In the genomic region with DNA sequence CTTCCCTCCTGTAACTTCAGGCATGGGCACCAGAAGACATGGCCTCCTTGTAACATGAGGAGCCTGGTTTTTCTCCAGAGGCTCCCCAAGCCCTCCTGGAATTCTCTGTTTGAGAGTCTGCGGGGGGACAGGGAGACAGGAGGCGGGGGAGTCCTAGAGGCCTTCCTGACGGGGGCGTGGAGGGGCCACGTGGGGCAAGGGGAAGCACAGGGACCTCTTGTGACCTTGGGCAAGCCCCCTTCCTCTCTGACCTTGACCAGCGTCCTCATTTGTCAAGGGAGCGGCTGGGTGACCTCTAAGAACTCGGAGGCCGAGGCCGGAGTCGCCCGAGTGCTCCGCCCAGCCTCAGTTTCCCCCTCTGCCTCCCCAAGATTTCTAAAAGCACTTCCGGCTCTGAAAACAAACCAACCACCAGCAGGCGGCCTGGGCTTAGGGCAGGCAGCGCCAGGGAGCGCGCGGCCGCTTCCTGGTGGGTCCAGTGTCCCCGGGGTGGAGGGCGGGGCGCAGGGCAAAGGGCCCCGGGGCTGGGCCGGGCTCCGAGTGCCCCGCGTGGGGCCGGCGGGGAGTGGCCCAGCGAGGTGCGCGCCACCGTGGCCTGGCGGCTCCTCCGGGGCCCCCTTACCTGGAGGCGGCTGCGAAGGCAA, we compare ENCODE assay signal across 9 cellular contexts. TPM values are rescaled to one million over a fixed set of nuclear protein-coding genes. Genes with fewer than 3 reads are reported as not detected.
DNase-seq lines count a peak whose midpoint lies in the region; ATAC-seq and TF ChIP-seq lines count a peak whose summit lies in the region.
"Had no signal": no experiment of that assay in that cellular context is flagged by ENCODE, and none has a peak within 500 bp of the region (broad histone marks: within the 10 kb centered on the region; RNA-seq: fewer than 3 reads in every experiment).

No MANE protein-coding gene starts in this region.

- peak; percentile 81 to 83 for ATAC-seq in CD4-positive, CD25-positive, alpha-beta regulatory T cell (ENCODE audit: low read depth in 2 of 2)

- H3K9ac ChIP-seq in duodenal mucosa (ENCODE audit: low read depth in 1 of 2, low read length in 2 of 2) = peak overlapping the region; percentile 84 to 90

- peak overlapping the region; percentile 92 to 93 (median 93) for H3K27ac Mint-ChIP-seq in CD4-positive, CD25-positive, alpha-beta regulatory T cell

- H3K4me3 ChIP-seq in CD4-positive, CD25-positive, alpha-beta regulatory T cell (ENCODE audit: low read depth, low read length) = peak overlapping the region; percentile 41
- H3K4me3 ChIP-seq in LNCaP clone FGC (ENCODE audit: low read depth, low read length) = peak overlapping the region; percentile 53
- peak overlapping the region; percentile 68 to 69 for H3K4me3 ChIP-seq in duodenal mucosa (ENCODE audit: low read depth in 1 of 2, low read length in 2 of 2)
- peak overlapping the region; percentile 36 for H3K4me3 ChIP-seq in mesodermal cell (ENCODE audit: extremely low read depth, insufficient read depth, low read length, poor library complexity, severe bottlenecking)
- H3K4me3 ChIP-seq: SK-N-MC had no signal

- peak; percentile 7 for TF ChIP-seq CTCF in GM20000 (IDR thresholded peaks at IDR 0.05; ENCODE audit: extremely low read depth, missing control alignments)
- TF ChIP-seq CTCF in LNCaP clone FGC (IDR thresholded peaks at IDR 0.05; ENCODE audit: control insufficient read depth, extremely low read depth, insufficient read depth) = 0 out of 2 replicates have a peak, but pooled peaks have one; percentile 28

- peaks cover 0 to 44% (median 22%) of the 10 kb centered on the region in 4 donors for H3K4me1 Mint-ChIP-seq in CD4-positive, CD25-positive, alpha-beta regulatory T cell

- peaks cover 11% of the 10 kb centered on the region for H3K27me3 Mint-ChIP-seq in CD4-positive, CD25-positive, alpha-beta regulatory T cell

- H3K9me3 Mint-ChIP-seq in CD4-positive, CD25-positive, alpha-beta regulatory T cell = no peaks in the 10 kb centered on the region

- 21 to 31% methylated on average over 23 to 28 of the region's 38 CpGs for WGBS in mesodermal cell (ENCODE audit: insufficient coverage in 2 of 2), 2 experiments

- peak; percentile 43 to 82 (median 49) for DNase-seq in CD4-positive, CD25-positive, alpha-beta regulatory T cell
- DNase-seq in GM20000 (ENCODE audit: low spot score) (no peak), LNCaP clone FGC (ENCODE audit: low read depth) (no peak), SKM-1 treated with dmso at 0.1 percent for 144 hours (lab: John Stamatoyannopoulos, UW; ENCODE audit: unreplicated experiment) (no peak)
- peak; percentile 38 to 49 for DNase-seq in activated CD4-positive, alpha-beta T cell treated with anti-CD3 and anti-CD28 coated beads for 4 hours
- DNase-seq in stimulated activated CD8-positive, alpha-beta memory T cell treated with anti-CD3 and anti-CD28 coated beads, Interleukin-4, amount 100 ng/mL, for 4 hours (ENCODE audit: low read depth in 2 of 2, low spot score in 1 of 2) = peak; percentile 8 to 13

- peak overlapping the region; percentile 78 to 87 (median 85) for H3K4me3 Mint-ChIP-seq in CD4-positive, CD25-positive, alpha-beta regulatory T cell

- peak overlapping the region; percentile 81 for H3K27ac ChIP-seq in CD4-positive, CD25-positive, alpha-beta regulatory T cell (ENCODE audit: insufficient read depth, low read length, poor library complexity, severe bottlenecking)
- H3K27ac ChIP-seq in duodenal mucosa (ENCODE audit: low read depth, low read length) (peak overlapping the region; percentile 92), mesodermal cell (ENCODE audit: low read depth, low read length, severe bottlenecking) (no peak overlapping the region)
- H3K27ac ChIP-seq: SK-N-MC had no signal

- no peaks in the 10 kb centered on the region for H3K27me3 ChIP-seq in CD4-positive, CD25-positive, alpha-beta regulatory T cell (ENCODE audit: control insufficient read depth, insufficient read depth, low read length)
- H3K27me3 ChIP-seq in duodenal mucosa (ENCODE audit: control insufficient read depth in 1 of 2, insufficient read depth in 2 of 2, low read length in 2 of 2) = no peaks in the 10 kb centered on the region

- peaks cover 14% of the 10 kb centered on the region for H3K36me3 Mint-ChIP-seq in CD4-positive, CD25-positive, alpha-beta regulatory T cell

- H3K36me3 ChIP-seq in CD4-positive, CD25-positive, alpha-beta regulatory T cell (ENCODE audit: control insufficient read depth, insufficient read depth, low read length) = no peaks in the 10 kb centered on the region
- H3K36me3 ChIP-seq in duodenal mucosa (ENCODE audit: control insufficient read depth in 1 of 2, insufficient read depth in 2 of 2, low read length in 2 of 2) (no peaks in the 10 kb centered on the region), mesodermal cell (ENCODE audit: control insufficient read depth, insufficient read depth, low read length) (no peaks in the 10 kb centered on the region)

- peaks cover 22% of the 10 kb centered on the region for H3K4me1 ChIP-seq in CD4-positive, CD25-positive, alpha-beta regulatory T cell (ENCODE audit: control insufficient read depth, insufficient read depth, low read length, poor library complexity, severe bottlenecking)
- H3K4me1 ChIP-seq in duodenal mucosa (ENCODE audit: control insufficient read depth in 1 of 2, insufficient read depth in 2 of 2, low read length in 2 of 2) = peaks cover 11 to 17% of the 10 kb centered on the region in 2 donors
- H3K4me1 ChIP-seq in mesodermal cell (ENCODE audit: control insufficient read depth, insufficient read depth, low read length, poor library complexity, severe bottlenecking) = peaks cover 8% of the 10 kb centered on the region

- no peaks in the 10 kb centered on the region for H3K9me3 ChIP-seq in CD4-positive, CD25-positive, alpha-beta regulatory T cell (ENCODE audit: control insufficient read depth in 2 of 2, low read length in 2 of 2)
- no peaks in the 10 kb centered on the region for H3K9me3 ChIP-seq in duodenal mucosa (ENCODE audit: control insufficient read depth in 1 of 2, low read length in 2 of 2)
- H3K9me3 ChIP-seq in mesodermal cell (ENCODE audit: control insufficient read depth, low read length) = no peaks in the 10 kb centered on the region

RNA-seq across cellular contexts. Expression of a gene that starts 0.4 kb away (rescaled TPM):
- total RNA-seq in CD4-positive, CD25-positive, alpha-beta regulatory T cell = 18.7 TPM
- 10 to 100 TPM; 10.9 to 16.3 (median 13.6) TPM for polyA plus RNA-seq in CD4-positive, CD25-positive, alpha-beta regulatory T cell
- 4.2 TPM for polyA plus RNA-seq in mesodermal cell (2013, experiment 1 of 2)
- 3.1 TPM for polyA plus RNA-seq in mesodermal cell (2013, experiment 2 of 2)

RNA-seq across cellular contexts. Expression of a gene that starts 15.7 kb away (rescaled TPM):
- not detected for total RNA-seq in CD4-positive, CD25-positive, alpha-beta regulatory T cell
- polyA plus RNA-seq in CD4-positive, CD25-positive, alpha-beta regulatory T cell = not detected
- not detected for polyA plus RNA-seq in mesodermal cell (2013, experiment 1 of 2)
- polyA plus RNA-seq in mesodermal cell (2013, experiment 2 of 2) = not detected

Comparison
In these comparisons a context has a peak if more than half of its experiments do, and no peak if none do; other contexts are left out.
1. DNase-seq: peak in CD4-positive, CD25-positive, alpha-beta regulatory T cell (3 of 3), activated CD4-positive, alpha-beta T cell treated with anti-CD3 and anti-CD28 coated beads for 4 hours (2 of 2) and stimulated activated CD8-positive, alpha-beta memory T cell treated with anti-CD3 and anti-CD28 coated beads, Interleukin-4, amount 100 ng/mL, for 4 hours (2 of 2); none in GM20000 (single experiment), LNCaP clone FGC (single experiment) and SKM-1 treated with dmso at 0.1 percent for 144 hours (single experiment).
2. Peak in every context shown above with its lines, with median percentiles within 50 percentile points of each other: H3K4me3 ChIP-seq.